Comparison of ENCODE assay signal across 8 cellular contexts in genomic region chr2:177148477-177149154, GRCh38.
DNase-seq lines count a peak whose midpoint lies in the region; ATAC-seq and TF ChIP-seq lines count a peak whose summit lies in the region.

No MANE protein-coding gene starts in this region.

- H3K9me3 Mint-ChIP-seq in activated naive CD8-positive, alpha-beta T cell (ENCODE audit: low read depth) = no peaks in the 10 kb centered on the region
- no peaks in the 10 kb centered on the region for H3K9me3 Mint-ChIP-seq in progenitor cell of endocrine pancreas (ENCODE audit: low read depth)

- peaks cover 16% of the 10 kb centered on the region for H3K4me1 Mint-ChIP-seq in activated naive CD8-positive, alpha-beta T cell (ENCODE audit: low read depth)
- peaks cover 5% of the 10 kb centered on the region for H3K4me1 Mint-ChIP-seq in progenitor cell of endocrine pancreas (ENCODE audit: low read depth)

- H3K4me3 ChIP-seq in NB4 (ENCODE audit: low read depth, low read length) = peak overlapping the region; percentile 44
- peak overlapping the region in 11 of 12 donors; percentile 8 to 54 (median 45) for H3K4me3 ChIP-seq in heart left ventricle

- WGBS in heart left ventricle, 4 donors = 1 to 3% (median 1%) methylated on average over 25 of the region's 25 CpGs

- H3K27ac Mint-ChIP-seq in activated naive CD8-positive, alpha-beta T cell = no peak overlapping the region
- no peak overlapping the region for H3K27ac Mint-ChIP-seq in progenitor cell of endocrine pancreas

- H3K4me3 Mint-ChIP-seq in activated naive CD8-positive, alpha-beta T cell = peak overlapping the region; percentile 88
- peak overlapping the region; percentile 43 for H3K4me3 Mint-ChIP-seq in progenitor cell of endocrine pancreas (ENCODE audit: low read depth)

- H3K27me3 Mint-ChIP-seq in activated naive CD8-positive, alpha-beta T cell = peaks cover 36% of the 10 kb centered on the region
- H3K27me3 Mint-ChIP-seq in progenitor cell of endocrine pancreas = peaks cover 53% of the 10 kb centered on the region

- no peak overlapping the region for H3K27ac ChIP-seq in heart left ventricle

- DNase-seq in GM10266 (ENCODE audit: extremely low spot score) (peak; percentile 57), NB4 (ENCODE audit: low read depth) (peak; percentile 80), SKM-1 (lab: John Stamatoyannopoulos, UW; ENCODE audit: unreplicated experiment) (peak; percentile 69), heart left ventricle (peak; percentile 66 to 82 (median 72)), progenitor cell of endocrine pancreas (ENCODE audit: low spot score, unreplicated experiment) (peak; percentile 72), ureter (ENCODE audit: low spot score) (peak; percentile 82)

- peaks cover 0 to 14% (median 4%) of the 10 kb centered on the region in 12 donors for H3K4me1 ChIP-seq in heart left ventricle

- no peaks in the 10 kb centered on the region for H3K36me3 ChIP-seq in heart left ventricle

- TF ChIP-seq POLR2A in NB4 (IDR thresholded peaks at IDR 0.05; ENCODE audit: extremely low read depth, insufficient read length) (no peak), heart left ventricle (IDR thresholded peaks at IDR 0.05) (no peak)

- intact Hi-C loops in heart left ventricle (cut with DNase I) = loop anchor here (2.0 to 10.0 kb wide), 7 partner anchors 334 to 1022 kb away; partner anchors contain the start of gene HOXD8 (in 9 of the 10)

- H3K36me3 Mint-ChIP-seq in activated naive CD8-positive, alpha-beta T cell = no peaks in the 10 kb centered on the region
- H3K36me3 Mint-ChIP-seq in progenitor cell of endocrine pancreas (ENCODE audit: insufficient read depth) = no peaks in the 10 kb centered on the region

- ATAC-seq in HG02588 (IDR thresholded peaks at IDR 0.05; ENCODE audit: unreplicated experiment) (peak; percentile 90), heart left ventricle (peak; percentile 64 to 95 (median 82))

- peak; percentile 93 for TF ChIP-seq CTCF in GM10266 (IDR thresholded peaks at IDR 0.05; ENCODE audit: control insufficient read depth, insufficient read depth, low read depth, missing control alignments)
- TF ChIP-seq CTCF in NB4 (IDR thresholded peaks at IDR 0.05; ENCODE audit: low read depth, low read length) = peak; percentile 94
- TF ChIP-seq CTCF in heart left ventricle (IDR thresholded peaks at IDR 0.05) = peak; percentile 58 to 86 (median 78)
- peak; percentile 89 for TF ChIP-seq CTCF in progenitor cell of endocrine pancreas (IDR thresholded peaks at IDR 0.05; ENCODE audit: unreplicated experiment)

- peaks cover 10 to 69% (median 47%) of the 10 kb centered on the region in 9 donors for H3K27me3 ChIP-seq in heart left ventricle

- H3K9me3 ChIP-seq in heart left ventricle = no peaks in the 10 kb centered on the region
